ENCODE assay signal across 1 cellular context in the genomic region with DNA sequence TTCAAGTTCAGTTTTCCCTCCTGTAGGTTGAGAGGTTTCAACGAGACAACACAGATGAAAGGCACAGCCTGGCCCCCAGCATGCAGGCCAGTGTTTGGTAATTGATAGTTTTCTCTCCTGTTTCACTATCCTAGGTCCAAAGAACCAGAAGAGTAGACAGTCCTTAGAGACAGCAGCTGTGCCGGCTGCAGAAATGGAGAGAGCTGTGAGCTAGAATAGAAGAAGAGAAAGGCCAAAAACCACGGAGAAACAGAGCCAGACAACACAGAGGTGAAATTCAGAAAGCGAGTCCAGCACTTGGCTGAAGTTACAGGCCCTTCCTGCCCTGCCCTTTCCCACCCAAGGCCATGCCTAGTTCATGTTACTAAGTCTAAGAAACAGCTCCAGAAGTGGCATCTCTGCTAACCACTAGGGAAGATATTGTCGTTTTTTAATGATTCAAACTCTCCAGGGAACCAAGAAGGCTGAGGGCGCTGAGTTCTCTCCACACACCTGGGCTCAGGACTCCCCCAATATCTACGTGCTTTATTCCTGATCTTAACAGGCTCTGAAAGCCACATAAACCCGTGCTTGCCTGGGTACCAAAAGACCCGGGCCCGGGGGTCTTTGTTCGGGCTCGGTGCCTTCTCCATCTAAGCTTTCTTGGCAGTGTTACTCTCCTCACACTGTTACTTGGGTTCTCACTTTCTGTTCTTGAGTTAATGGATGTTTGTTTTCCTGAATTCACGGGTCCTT.
TF ChIP-seq lines count a peak whose summit lies in the region.

No MANE protein-coding gene starts in this region.

TF ChIP-seq in GM23338, 12 proteins besides CTCF, POLR2A, EP300 and RAD21 (continued from another document):
- TF ChIP-seq, protein P1, sequence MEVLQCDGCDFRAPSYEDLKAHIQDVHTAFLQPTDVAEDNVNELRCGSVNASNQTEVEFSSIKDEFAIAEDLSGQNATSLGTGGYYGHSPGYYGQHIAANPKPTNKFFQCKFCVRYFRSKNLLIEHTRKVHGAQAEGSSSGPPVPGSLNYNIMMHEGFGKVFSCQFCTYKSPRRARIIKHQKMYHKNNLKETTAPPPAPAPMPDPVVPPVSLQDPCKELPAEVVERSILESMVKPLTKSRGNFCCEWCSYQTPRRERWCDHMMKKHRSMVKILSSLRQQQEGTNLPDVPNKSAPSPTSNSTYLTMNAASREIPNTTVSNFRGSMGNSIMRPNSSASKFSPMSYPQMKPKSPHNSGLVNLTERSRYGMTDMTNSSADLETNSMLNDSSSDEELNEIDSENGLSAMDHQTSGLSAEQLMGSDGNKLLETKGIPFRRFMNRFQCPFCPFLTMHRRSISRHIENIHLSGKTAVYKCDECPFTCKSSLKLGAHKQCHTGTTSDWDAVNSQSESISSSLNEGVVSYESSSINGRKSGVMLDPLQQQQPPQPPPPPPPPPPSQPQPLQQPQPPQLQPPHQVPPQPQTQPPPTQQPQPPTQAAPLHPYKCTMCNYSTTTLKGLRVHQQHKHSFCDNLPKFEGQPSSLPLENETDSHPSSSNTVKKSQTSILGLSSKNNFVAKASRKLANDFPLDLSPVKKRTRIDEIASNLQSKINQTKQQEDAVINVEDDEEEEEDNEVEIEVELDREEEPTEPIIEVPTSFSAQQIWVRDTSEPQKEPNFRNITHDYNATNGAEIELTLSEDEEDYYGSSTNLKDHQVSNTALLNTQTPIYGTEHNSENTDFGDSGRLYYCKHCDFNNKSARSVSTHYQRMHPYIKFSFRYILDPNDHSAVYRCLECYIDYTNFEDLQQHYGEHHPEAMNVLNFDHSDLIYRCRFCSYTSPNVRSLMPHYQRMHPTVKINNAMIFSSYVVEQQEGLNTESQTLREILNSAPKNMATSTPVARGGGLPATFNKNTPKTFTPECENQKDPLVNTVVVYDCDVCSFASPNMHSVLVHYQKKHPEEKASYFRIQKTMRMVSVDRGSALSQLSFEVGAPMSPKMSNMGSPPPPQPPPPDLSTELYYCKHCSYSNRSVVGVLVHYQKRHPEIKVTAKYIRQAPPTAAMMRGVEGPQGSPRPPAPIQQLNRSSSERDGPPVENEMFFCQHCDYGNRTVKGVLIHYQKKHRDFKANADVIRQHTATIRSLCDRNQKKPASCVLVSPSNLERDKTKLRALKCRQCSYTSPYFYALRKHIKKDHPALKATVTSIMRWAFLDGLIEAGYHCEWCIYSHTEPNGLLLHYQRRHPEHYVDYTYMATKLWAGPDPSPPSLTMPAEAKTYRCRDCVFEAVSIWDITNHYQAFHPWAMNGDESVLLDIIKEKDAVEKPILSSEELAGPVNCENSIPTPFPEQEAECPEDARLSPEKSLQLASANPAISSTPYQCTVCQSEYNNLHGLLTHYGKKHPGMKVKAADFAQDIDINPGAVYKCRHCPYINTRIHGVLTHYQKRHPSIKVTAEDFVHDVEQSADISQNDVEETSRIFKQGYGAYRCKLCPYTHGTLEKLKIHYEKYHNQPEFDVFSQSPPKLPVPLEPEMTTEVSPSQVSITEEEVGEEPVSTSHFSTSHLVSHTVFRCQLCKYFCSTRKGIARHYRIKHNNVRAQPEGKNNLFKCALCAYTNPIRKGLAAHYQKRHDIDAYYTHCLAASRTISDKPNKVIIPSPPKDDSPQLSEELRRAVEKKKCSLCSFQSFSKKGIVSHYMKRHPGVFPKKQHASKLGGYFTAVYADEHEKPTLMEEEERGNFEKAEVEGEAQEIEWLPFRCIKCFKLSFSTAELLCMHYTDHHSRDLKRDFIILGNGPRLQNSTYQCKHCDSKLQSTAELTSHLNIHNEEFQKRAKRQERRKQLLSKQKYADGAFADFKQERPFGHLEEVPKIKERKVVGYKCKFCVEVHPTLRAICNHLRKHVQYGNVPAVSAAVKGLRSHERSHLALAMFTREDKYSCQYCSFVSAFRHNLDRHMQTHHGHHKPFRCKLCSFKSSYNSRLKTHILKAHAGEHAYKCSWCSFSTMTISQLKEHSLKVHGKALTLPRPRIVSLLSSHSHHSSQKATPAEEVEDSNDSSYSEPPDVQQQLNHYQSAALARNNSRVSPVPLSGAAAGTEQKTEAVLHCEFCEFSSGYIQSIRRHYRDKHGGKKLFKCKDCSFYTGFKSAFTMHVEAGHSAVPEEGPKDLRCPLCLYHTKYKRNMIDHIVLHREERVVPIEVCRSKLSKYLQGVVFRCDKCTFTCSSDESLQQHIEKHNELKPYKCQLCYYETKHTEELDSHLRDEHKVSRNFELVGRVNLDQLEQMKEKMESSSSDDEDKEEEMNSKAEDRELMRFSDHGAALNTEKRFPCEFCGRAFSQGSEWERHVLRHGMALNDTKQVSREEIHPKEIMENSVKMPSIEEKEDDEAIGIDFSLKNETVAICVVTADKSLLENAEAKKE (CRISPR knock-in tag; IDR thresholded peaks at IDR 0.05), result no peak
- TF ChIP-seq EZH2phosphoT487 (IDR thresholded peaks at IDR 0.05; ENCODE audit: unreplicated experiment), result no peak
- TF ChIP-seq, protein P2, sequence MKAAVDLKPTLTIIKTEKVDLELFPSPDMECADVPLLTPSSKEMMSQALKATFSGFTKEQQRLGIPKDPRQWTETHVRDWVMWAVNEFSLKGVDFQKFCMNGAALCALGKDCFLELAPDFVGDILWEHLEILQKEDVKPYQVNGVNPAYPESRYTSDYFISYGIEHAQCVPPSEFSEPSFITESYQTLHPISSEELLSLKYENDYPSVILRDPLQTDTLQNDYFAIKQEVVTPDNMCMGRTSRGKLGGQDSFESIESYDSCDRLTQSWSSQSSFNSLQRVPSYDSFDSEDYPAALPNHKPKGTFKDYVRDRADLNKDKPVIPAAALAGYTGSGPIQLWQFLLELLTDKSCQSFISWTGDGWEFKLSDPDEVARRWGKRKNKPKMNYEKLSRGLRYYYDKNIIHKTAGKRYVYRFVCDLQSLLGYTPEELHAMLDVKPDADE (IDR thresholded peaks at IDR 0.05), result no peak
- no peak for TF ChIP-seq ZNF331 (CRISPR knock-in tag; IDR thresholded peaks at IDR 0.05; ENCODE audit: low read depth)
- no peak for TF ChIP-seq POLR2AphosphoS5 (IDR thresholded peaks at IDR 0.05; ENCODE audit: low read depth)
- no peak for TF ChIP-seq NANOG (IDR thresholded peaks at IDR 0.05; ENCODE audit: borderline replicate concordance)
- TF ChIP-seq, protein P3, sequence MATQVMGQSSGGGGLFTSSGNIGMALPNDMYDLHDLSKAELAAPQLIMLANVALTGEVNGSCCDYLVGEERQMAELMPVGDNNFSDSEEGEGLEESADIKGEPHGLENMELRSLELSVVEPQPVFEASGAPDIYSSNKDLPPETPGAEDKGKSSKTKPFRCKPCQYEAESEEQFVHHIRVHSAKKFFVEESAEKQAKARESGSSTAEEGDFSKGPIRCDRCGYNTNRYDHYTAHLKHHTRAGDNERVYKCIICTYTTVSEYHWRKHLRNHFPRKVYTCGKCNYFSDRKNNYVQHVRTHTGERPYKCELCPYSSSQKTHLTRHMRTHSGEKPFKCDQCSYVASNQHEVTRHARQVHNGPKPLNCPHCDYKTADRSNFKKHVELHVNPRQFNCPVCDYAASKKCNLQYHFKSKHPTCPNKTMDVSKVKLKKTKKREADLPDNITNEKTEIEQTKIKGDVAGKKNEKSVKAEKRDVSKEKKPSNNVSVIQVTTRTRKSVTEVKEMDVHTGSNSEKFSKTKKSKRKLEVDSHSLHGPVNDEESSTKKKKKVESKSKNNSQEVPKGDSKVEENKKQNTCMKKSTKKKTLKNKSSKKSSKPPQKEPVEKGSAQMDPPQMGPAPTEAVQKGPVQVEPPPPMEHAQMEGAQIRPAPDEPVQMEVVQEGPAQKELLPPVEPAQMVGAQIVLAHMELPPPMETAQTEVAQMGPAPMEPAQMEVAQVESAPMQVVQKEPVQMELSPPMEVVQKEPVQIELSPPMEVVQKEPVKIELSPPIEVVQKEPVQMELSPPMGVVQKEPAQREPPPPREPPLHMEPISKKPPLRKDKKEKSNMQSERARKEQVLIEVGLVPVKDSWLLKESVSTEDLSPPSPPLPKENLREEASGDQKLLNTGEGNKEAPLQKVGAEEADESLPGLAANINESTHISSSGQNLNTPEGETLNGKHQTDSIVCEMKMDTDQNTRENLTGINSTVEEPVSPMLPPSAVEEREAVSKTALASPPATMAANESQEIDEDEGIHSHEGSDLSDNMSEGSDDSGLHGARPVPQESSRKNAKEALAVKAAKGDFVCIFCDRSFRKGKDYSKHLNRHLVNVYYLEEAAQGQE (IDR thresholded peaks at IDR 0.05; ENCODE audit: unreplicated experiment), result no peak
- TF ChIP-seq CREB1 (CRISPR knock-in tag; IDR thresholded peaks at IDR 0.05; ENCODE audit: low read depth), result no peak
- TF ChIP-seq JUNB (IDR thresholded peaks at IDR 0.05; ENCODE audit: unreplicated experiment), result no peak
- TF ChIP-seq STAT1 (IDR thresholded peaks at IDR 0.05; ENCODE audit: unreplicated experiment), result no peak
- no peak for TF ChIP-seq ZNF114 (CRISPR knock-in tag; IDR thresholded peaks at IDR 0.05)
